Comparison of ENCODE assay signal across 15 cellular contexts in genomic region chr11:43784866-43785265, GRCh38.
DNase-seq lines count a peak whose midpoint lies in the region; ATAC-seq and TF ChIP-seq lines count a peak whose summit lies in the region.
"Had no signal": no experiment of that assay in that cellular context is flagged by ENCODE, and none has a peak within 500 bp of the region (broad histone marks: within the 10 kb centered on the region; RNA-seq: fewer than 3 reads in every experiment).

No MANE protein-coding gene starts in this region.

- H3K27me3 ChIP-seq in BJ (ENCODE audit: control insufficient read depth, insufficient read depth, low read length) (no peaks in the 10 kb centered on the region), IMR-90 (ENCODE audit: control insufficient read depth, insufficient read depth, low read length) (no peaks in the 10 kb centered on the region), neutrophil (no peaks in the 10 kb centered on the region)

- H4K20me1 ChIP-seq in IMR-90 (ENCODE audit: insufficient read depth, low read length): no peaks in the 10 kb centered on the region

- dilution Hi-C loops in IMR-90 (cut with HindIII; ENCODE audit: low sequenced_read_pairs, unreplicated experiment): no loop called here

- no peak overlapping the region for H3K14ac ChIP-seq in IMR-90 (replicated peaks; ENCODE audit: low read depth, low read length)

- in situ Hi-C loops in IMR-90 (cut with MboI; ENCODE audit: low sequenced_read_pairs): no loop called here

- H2AK9ac ChIP-seq in IMR-90 (replicated peaks; ENCODE audit: low read depth, low read length, poor library complexity): no peak overlapping the region

- H2BK120ac ChIP-seq in IMR-90 (ENCODE audit: low read depth, low read length): no peak overlapping the region

- H3K4me2 ChIP-seq in IMR-90 (ENCODE audit: low read depth, low read length): peak overlapping the region; percentile 45; the same call in 1 of the 2 replicates

- H3K4me3 ChIP-seq in BJ (ENCODE audit: low read depth, low read length) (no peak overlapping the region), IMR-90 (ENCODE audit: insufficient read depth, low read depth, low read length) (no peak overlapping the region), neutrophil (ENCODE audit: low read depth in 1 of 2, low read length in 1 of 2) (no peak overlapping the region)
- H3K4me3 ChIP-seq: GM12878 had no signal

- no peak overlapping the region for H3K56ac ChIP-seq in IMR-90 (ENCODE audit: extremely low read depth, insufficient read depth, low read length)

- no CpG with 5 or more reads among the region's 2 CpGs for WGBS in IMR-90 (ENCODE audit: extremely low coverage in 2 of 2, insufficient read length in 1 of 2), 2 experiments

- TF ChIP-seq POLR2A in IMR-90 (IDR thresholded peaks at IDR 0.05; ENCODE audit: low read depth, low read length): no peak

- TF ChIP-seq CTCF in BJ (IDR thresholded peaks at IDR 0.05; ENCODE audit: insufficient read depth, low read depth, low read length): no peak
- no peak for TF ChIP-seq CTCF in IMR-90 (conservative IDR thresholded peaks at IDR 0.05; ENCODE audit: low read depth, low read length)
- no peak for TF ChIP-seq CTCF in neutrophil (IDR thresholded peaks at IDR 0.05)

- peak; percentile 75 for ATAC-seq in IMR-90 (ENCODE audit: low read depth)
- no peak for ATAC-seq in GM21528 (IDR thresholded peaks at IDR 0.05; ENCODE audit: low FRiP score, unreplicated experiment)
- no peak for ATAC-seq in GM18502 (IDR thresholded peaks at IDR 0.05; ENCODE audit: poor library complexity, unreplicated experiment)
- ATAC-seq: GM12878, HepG2 had no signal

- no peak overlapping the region for H3K9ac ChIP-seq in IMR-90 (ENCODE audit: low read depth, low read length)

- H3K27ac ChIP-seq in IMR-90 (ENCODE audit: insufficient read depth, low read length) (no peak overlapping the region), neutrophil (peak overlapping the region; percentile 28)
- H3K27ac ChIP-seq: C4-2B had no signal

- H2AFZ ChIP-seq in IMR-90 (replicated peaks; ENCODE audit: low read length, poor library complexity): no peak overlapping the region

- no peak overlapping the region for H2AK5ac ChIP-seq in IMR-90 (ENCODE audit: low read depth, low read length)

- DNase-seq in BJ (ENCODE audit: low read depth) (peak; percentile 1), IMR-90 (peak; percentile 73), fibroblast of gingiva (ENCODE audit: low read depth) (peak; percentile 43), DMS 273 (lab: John Stamatoyannopoulos, UW; ENCODE audit: unreplicated experiment) (no peak), UCSD-AML1 (lab: John Stamatoyannopoulos, UW; ENCODE audit: unreplicated experiment) (no peak)
- DNase-seq: CD4-positive, alpha-beta memory T cell; DND-41; GOT3; HCEC 1CT had no signal

- intact Hi-C loops in IMR-90 (cut with micrococcal nuclease): no loop called here

- no peaks in the 10 kb centered on the region for H3K36me3 ChIP-seq in BJ (ENCODE audit: control insufficient read depth, insufficient read depth, low read length)
- H3K36me3 ChIP-seq in IMR-90 (ENCODE audit: control insufficient read depth, insufficient read depth, low read length): no peaks in the 10 kb centered on the region
- H3K36me3 ChIP-seq in neutrophil: no peaks in the 10 kb centered on the region

- no peaks in the 10 kb centered on the region for H3K9me1 ChIP-seq in IMR-90 (ENCODE audit: insufficient read depth, low read length)

- peaks cover 9 to 23% of the 10 kb centered on the region in 2 experiments; a peak in 3 of 4 replicates for H3K79me1 ChIP-seq in IMR-90 (ENCODE audit: low read depth in 1 of 2, low read length in 2 of 2)

- peak overlapping the region; percentile 9; the same call in 1 of the 2 replicates for H3K18ac ChIP-seq in IMR-90 (ENCODE audit: low read depth, low read length)

- BruUV-seq in IMR-90 (replicated peaks; lab: Mats Ljungman, UMichigan): no TSS peak

- H4K91ac ChIP-seq in IMR-90 (ENCODE audit: insufficient read depth, low read depth, low read length): no peak overlapping the region

- no peak for TF ChIP-seq RAD21 in IMR-90 (IDR thresholded peaks at IDR 0.05; ENCODE audit: low read length)

- no peak overlapping the region for H2BK20ac ChIP-seq in IMR-90 (ENCODE audit: low read depth, low read length)

- no peak overlapping the region for H3K23ac ChIP-seq in IMR-90 (ENCODE audit: low read depth, low read length)

- no peak overlapping the region for H2BK15ac ChIP-seq in IMR-90 (ENCODE audit: low read depth, low read length)

- H3K4me1 ChIP-seq in IMR-90 (ENCODE audit: control insufficient read depth, insufficient read depth, low read length) (peaks cover 11% of the 10 kb centered on the region), neutrophil (ENCODE audit: control insufficient read depth in 1 of 2, insufficient read depth in 1 of 2, low read depth in 1 of 2, low read length in 1 of 2) (peaks cover 16 to 30% of the 10 kb centered on the region in 2 experiments)

- H2BK5ac ChIP-seq in IMR-90 (ENCODE audit: low read depth, low read length, poor library complexity, severe bottlenecking): peak overlapping the region; percentile 79

- CTCF ChIA-PET in BJ (lab: Yijun Ruan, JAX) (interaction anchor here (0.7 to 1.8 kb wide), 2 partner anchors 17 to 41 kb away, joined by 3 to 6 read pairs; no protein-coding TSS in a partner anchor), IMR-90 (lab: Yijun Ruan, JAX) (interaction anchor here (0.9 kb wide), 2 partner anchors 16 to 46 kb away, joined by 3 read pairs; no protein-coding TSS in a partner anchor)

- POLR2A ChIA-PET in BJ (lab: Charles Lee): interaction anchor here (0.7 kb wide), 1 partner anchor 22 kb away, joined by 3 read pairs; no protein-coding TSS in a partner anchor
- POLR2A ChIA-PET in IMR-90 (lab: Charles Lee; ENCODE audit: unreplicated experiment): no interaction called here

- no peak overlapping the region for H4K8ac ChIP-seq in IMR-90 (ENCODE audit: low read depth in 2 of 2, low read length in 2 of 2)

- 0 out of 2 replicates have a peak, but pooled peaks cover 3% of the 10 kb centered on the region for H3K9me3 ChIP-seq in IMR-90 (ENCODE audit: control insufficient read depth, insufficient read depth, low read length)
- H3K9me3 ChIP-seq in neutrophil: no peaks in the 10 kb centered on the region

- no peak overlapping the region for H4K5ac ChIP-seq in IMR-90 (ENCODE audit: low read depth, low read length)

- no peak overlapping the region for H3K4ac ChIP-seq in IMR-90 (ENCODE audit: low read depth, low read length)

TF ChIP-seq in IMR-90, 13 proteins besides CTCF, POLR2A, EP300 and RAD21:
- TF ChIP-seq USF2 (IDR thresholded peaks at IDR 0.05; ENCODE audit: low read depth, low read length) (no peak), MAFK (IDR thresholded peaks at IDR 0.05; ENCODE audit: low read depth, low read length) (no peak), RCOR1 (IDR thresholded peaks at IDR 0.05; ENCODE audit: insufficient replicate concordance, low read length) (no peak), CHD1 (IDR thresholded peaks at IDR 0.05; ENCODE audit: low read depth, low read length) (no peak), BHLHE40 (IDR thresholded peaks at IDR 0.05; ENCODE audit: low read depth, low read length) (no peak), SMC3 (IDR thresholded peaks at IDR 0.05; ENCODE audit: low read depth, low read length) (no peak), RFX5 (IDR thresholded peaks at IDR 0.05; ENCODE audit: low read depth, low read length) (no peak)

Comparison
In these comparisons a context has a peak if more than half of its experiments do, and no peak if none do; other contexts are left out.
1. DNase-seq: peak in BJ (single experiment), IMR-90 (single experiment) and fibroblast of gingiva (single experiment); none in DMS 273 (single experiment) and UCSD-AML1 (single experiment).